In genomic region chr1:202579806-202580205, GRCh38 we compare ENCODE assay signal across 15 cellular contexts.
A peak's percentile ranks its signal among the peaks of the same experiment; 100 is the strongest.
DNase-seq lines count a peak whose midpoint lies in the region; ATAC-seq, FAIRE-seq and TF ChIP-seq lines count a peak whose summit lies in the region.
"Had no signal": no experiment of that assay in that cellular context is flagged by ENCODE, and none has a peak within 500 bp of the region (broad histone marks: within the 10 kb centered on the region; RNA-seq: fewer than 3 reads in every experiment).

No MANE protein-coding gene starts in this region.

- peak; percentile 78 for DNase-seq in GM03348 (ENCODE audit: low spot score)
- DNase-seq in adipocyte (ENCODE audit: low read depth) = peak; percentile 85
- DNase-seq in right atrium auricular region (ENCODE audit: low spot score) = no peak
- DNase-seq in stromal cell of bone marrow (ENCODE audit: low read depth) = peak; percentile 86
- DNase-seq in HepG2 (ENCODE audit: low spot score) = no peak
- no peak for DNase-seq in COR-L47 (lab: John Stamatoyannopoulos, UW)
- DNase-seq in D341Med (ENCODE audit: low spot score) = no peak
- DNase-seq in Kasumi-1 (lab: John Stamatoyannopoulos, UW) = no peak
- DNase-seq: activated CD8-positive, alpha-beta memory T cell treated with anti-CD3 and anti-CD28 coated beads, Interleukin-2, amount 50 U/mL, for 48 hours; NCI-H774; stimulated activated CD4-positive, alpha-beta T cell treated with anti-CD3 and anti-CD28 coated beads, Interleukin-2, amount 100 ng/mL, for 24 hours; stimulated activated naive CD8-positive, alpha-beta T cell treated with anti-CD3 and anti-CD28 coated beads, Interleukin-15, amount 100 ng/mL, for 72 hours had no signal

- no peak for TF ChIP-seq RAD21 in HepG2 (CRISPR knock-in tag; IDR thresholded peaks at IDR 0.05)

- no peaks in the 10 kb centered on the region for H4K20me1 ChIP-seq in HepG2 (ENCODE audit: insufficient read depth, low read length)

- H3K9me3 ChIP-seq in adipocyte (ENCODE audit: control insufficient read depth, low read length) (no peaks in the 10 kb centered on the region), right atrium auricular region (no peaks in the 10 kb centered on the region), HepG2 (ENCODE audit: low read length) (no peaks in the 10 kb centered on the region)

- H3K4me1 ChIP-seq in adipocyte (ENCODE audit: control insufficient read depth, insufficient read depth, low read length) (peaks cover 56% of the 10 kb centered on the region), right atrium auricular region (peaks cover 0 to 59% of the 10 kb centered on the region in 2 donors), HepG2 (ENCODE audit: insufficient read depth, low read length) (peaks cover 22% of the 10 kb centered on the region)

- intact Hi-C loops in HepG2 (cut with micrococcal nuclease; ENCODE audit: unreplicated experiment) = no loop called here

- no peak overlapping the region for H3K4me3 ChIP-seq in adipocyte (ENCODE audit: low read length)
- H3K4me3 ChIP-seq in right atrium auricular region = no peak overlapping the region
- H3K4me3 ChIP-seq in HepG2 (replicated peaks in 1 of 3; ENCODE audit: insufficient read depth in 1 of 3, low read depth in 2 of 3, low read length in 3 of 3) = no peak overlapping the region
- H3K4me3 ChIP-seq: cardiac muscle cell, hepatocyte had no signal

- no peak for FAIRE-seq in HepG2 (lab: Jason Lieb, UNC)
- FAIRE-seq: GM18507 had no signal

- H3K36me3 ChIP-seq in adipocyte (ENCODE audit: control insufficient read depth, insufficient read depth, low read length, severe bottlenecking) (peaks cover 28% of the 10 kb centered on the region), right atrium auricular region (peaks cover 55% of the 10 kb centered on the region), HepG2 (replicated peaks in 1 of 2; ENCODE audit: control insufficient read depth in 1 of 2, insufficient read depth in 2 of 2, low read length in 2 of 2) (peaks cover 2 to 15% of the 10 kb centered on the region in 2 experiments; a peak in 3 of 5 replicates)

- in situ Hi-C loops in HepG2 (cut with HindIII; ENCODE audit: extremely low pct_ligation_motif_present, low pct_unique_long_range_greater_than_20kb) = no loop called here

- H3K9ac ChIP-seq in adipocyte (ENCODE audit: low read length) = no peak overlapping the region
- no peak overlapping the region for H3K9ac ChIP-seq in HepG2 (ENCODE audit: insufficient read depth, low read depth, low read length)

- H3K79me2 ChIP-seq in HepG2 (ENCODE audit: insufficient read depth, low read length) = no peaks in the 10 kb centered on the region
- H3K79me2 ChIP-seq: hepatocyte had no signal

- POLR2A ChIA-PET in HepG2 (lab: Yijun Ruan, JAX) = no interaction called here

- ATAC-seq in HepG2 = no peak
- ATAC-seq: stimulated activated naive CD8-positive, alpha-beta T cell treated with anti-CD3 and anti-CD28 coated beads, Interleukin-15, amount 100 ng/mL, for 72 hours had no signal

- no peak for TF ChIP-seq POLR2A in HepG2 (IDR thresholded peaks at IDR 0.05; ENCODE audit: insufficient read depth in 1 of 2, low read depth in 2 of 2, low read length in 2 of 2)

- H3K27me3 ChIP-seq in adipocyte (replicated peaks; ENCODE audit: control insufficient read depth, insufficient read depth, low read length) = no peaks in the 10 kb centered on the region
- no peaks in the 10 kb centered on the region for H3K27me3 ChIP-seq in right atrium auricular region
- H3K27me3 ChIP-seq in HepG2 (ENCODE audit: control insufficient read depth in 1 of 2, insufficient read depth in 2 of 2, low read length in 2 of 2) = no peaks in the 10 kb centered on the region
- H3K27me3 ChIP-seq: cardiac muscle cell, hepatocyte had no signal

- 94% methylated on average over 2 of the region's 2 CpGs for WGBS in HepG2 (ENCODE audit: low lambda C conversion rate)

- CTCF ChIA-PET in HepG2 (lab: Yijun Ruan, JAX; ENCODE audit: low intra/inter-chr PET ratio, low total read pairs) = no interaction called here

- H3K27ac ChIP-seq in right atrium auricular region (peak overlapping the region; percentile 10 to 68), HepG2 (ENCODE audit: extremely low read length, insufficient read depth, low read length) (no peak overlapping the region)
- H3K27ac ChIP-seq: cardiac muscle cell had no signal

- no peak for TF ChIP-seq EP300 in HepG2 (IDR thresholded peaks at IDR 0.05; ENCODE audit: low read depth in 2 of 2, low read length in 2 of 2)
- TF ChIP-seq EP300 in HepG2 (CRISPR knock-in tag; IDR thresholded peaks at IDR 0.05; ENCODE audit: borderline replicate concordance) = no peak

- TF ChIP-seq CTCF in right atrium auricular region (IDR thresholded peaks at IDR 0.05) (no peak), HepG2 (CRISPR knock-in tag; IDR thresholded peaks at IDR 0.05) (no peak)

- H2AFZ ChIP-seq in HepG2 (ENCODE audit: low read length) = no peak overlapping the region
- H2AFZ ChIP-seq: hepatocyte had no signal

- no TSS peak for BruUV-seq in HepG2 (replicated peaks; lab: Mats Ljungman, UMichigan)

- H3K4me2 ChIP-seq in HepG2 (ENCODE audit: low read depth, low read length) = no peak overlapping the region
- H3K4me2 ChIP-seq: hepatocyte had no signal

TF ChIP-seq in HepG2, 621 proteins besides CTCF, POLR2A, EP300 and RAD21:
- no peak for TF ChIP-seq SRSF4 (IDR thresholded peaks at IDR 0.05; ENCODE audit: low read depth, low read length, poor library complexity, severe bottlenecking)
TF ChIP-seq in HepG2: peak in this region for 0.

Comparison
In these comparisons a context has a peak if more than half of its experiments do, and no peak if none do; other contexts are left out.
1. DNase-seq: peak in GM03348 (single experiment), adipocyte (single experiment) and stromal cell of bone marrow (single experiment); none in right atrium auricular region (single experiment), HepG2 (single experiment), COR-L47 (single experiment), D341Med (single experiment) and Kasumi-1 (0 of 2).